Comparison of ENCODE assay signal across 8 cellular contexts in genomic region chr11:112355726-112356125, GRCh38.
DNase-seq lines count a peak whose midpoint lies in the region; ATAC-seq and TF ChIP-seq lines count a peak whose summit lies in the region.

No MANE protein-coding gene starts in this region.

- CTCF ChIA-PET in AG04450 (lab: Charles Lee): interaction anchor here (0.6 to 1.4 kb wide), 10 partner anchors 9 to 200 kb away, joined by 3 to 11 read pairs (median 3); no protein-coding TSS in a partner anchor
- CTCF ChIA-PET in activated naive CD4-positive, alpha-beta T cell treated with anti-CD3 and anti-CD28 coated beads, Interleukin-2, amount 10 ng/mL, durations not matched to agents 7 days and 5 days (lab: Charles Lee): no interaction called here

- DNase-seq in AG04450 (ENCODE audit: low read depth, low spot score) (no peak), H4 (ENCODE audit: low spot score) (peak; percentile 63), NCI-H774 (lab: John Stamatoyannopoulos, UW) (peak; percentile 81), fibroblast of pulmonary artery (ENCODE audit: low read depth) (peak; percentile 66)
- no peak for DNase-seq in activated naive CD4-positive, alpha-beta T cell treated with anti-CD3 and anti-CD28 coated beads, Interleukin-2, amount 10 ng/mL, durations not matched to agents 7 days and 5 days

- no peaks in the 10 kb centered on the region for H3K36me3 Mint-ChIP-seq in activated naive CD4-positive, alpha-beta T cell treated with anti-CD3 and anti-CD28 coated beads, Interleukin-2, amount 10 ng/mL, durations not matched to agents 7 days and 5 days

- no peak overlapping the region for H3K4me3 ChIP-seq in AG04450 (ENCODE audit: low read depth, low read length)
- no peak overlapping the region for H3K4me3 ChIP-seq in fibroblast of pulmonary artery (replicated peaks; ENCODE audit: low read depth, low read length)

- no peaks in the 10 kb centered on the region for H3K27me3 ChIP-seq in AG04450 (ENCODE audit: control insufficient read depth, insufficient read depth, low read length)

- H3K27ac Mint-ChIP-seq in activated naive CD4-positive, alpha-beta T cell treated with anti-CD3 and anti-CD28 coated beads, Interleukin-2, amount 10 ng/mL, durations not matched to agents 7 days and 5 days: no peak overlapping the region

- TF ChIP-seq CTCF in AG04450 (IDR thresholded peaks at IDR 0.05; ENCODE audit: low read depth, low read length) (peak; percentile 50), fibroblast of pulmonary artery (IDR thresholded peaks at IDR 0.05; ENCODE audit: low read length, missing control alignments) (peak; percentile 47)

- H3K4me3 Mint-ChIP-seq in activated naive CD4-positive, alpha-beta T cell treated with anti-CD3 and anti-CD28 coated beads, Interleukin-2, amount 10 ng/mL, durations not matched to agents 7 days and 5 days: no peak overlapping the region

- H3K4me1 Mint-ChIP-seq in activated naive CD4-positive, alpha-beta T cell treated with anti-CD3 and anti-CD28 coated beads, Interleukin-2, amount 10 ng/mL, durations not matched to agents 7 days and 5 days: no peaks in the 10 kb centered on the region

- POLR2A ChIA-PET in AG04450 (lab: Yijun Ruan, JAX): no interaction called here

- no peaks in the 10 kb centered on the region for H3K9me3 Mint-ChIP-seq in activated naive CD4-positive, alpha-beta T cell treated with anti-CD3 and anti-CD28 coated beads, Interleukin-2, amount 10 ng/mL, durations not matched to agents 7 days and 5 days

- no peak overlapping the region for H3K27ac ChIP-seq in AG04450 (ENCODE audit: low read depth, low read length)

- no peaks in the 10 kb centered on the region for H3K9me3 ChIP-seq in AG04450 (ENCODE audit: control insufficient read depth, insufficient read depth, low read length)

- H3K27me3 Mint-ChIP-seq in activated naive CD4-positive, alpha-beta T cell treated with anti-CD3 and anti-CD28 coated beads, Interleukin-2, amount 10 ng/mL, durations not matched to agents 7 days and 5 days: no peaks in the 10 kb centered on the region

- ATAC-seq in GM19023 (IDR thresholded peaks at IDR 0.05; ENCODE audit: unreplicated experiment): no peak
- no peak for ATAC-seq in HG03139 (IDR thresholded peaks at IDR 0.05; ENCODE audit: unreplicated experiment)
- ATAC-seq in GM19467 (IDR thresholded peaks at IDR 0.05; ENCODE audit: unreplicated experiment): no peak

Comparison
In these comparisons a context has a peak if more than half of its experiments do, and no peak if none do; other contexts are left out.
1. DNase-seq: peak in H4 (single experiment), NCI-H774 (single experiment) and fibroblast of pulmonary artery (single experiment); none in AG04450 (single experiment) and activated naive CD4-positive, alpha-beta T cell treated with anti-CD3 and anti-CD28 coated beads, Interleukin-2, amount 10 ng/mL, durations not matched to agents 7 days and 5 days (single experiment).